Comparison of ENCODE assay signal across 14 cellular contexts in genomic region chr5:1316941-1317340, GRCh38. TPM values are rescaled to one million over a fixed set of nuclear protein-coding genes. Genes with fewer than 3 reads are reported as not detected.
A peak's percentile ranks its signal among the peaks of the same experiment; 100 is the strongest.
DNase-seq lines count a peak whose midpoint lies in the region; ATAC-seq and TF ChIP-seq lines count a peak whose summit lies in the region.
"Had no signal": no experiment of that assay in that cellular context is flagged by ENCODE, and none has a peak within 500 bp of the region (broad histone marks: within the 10 kb centered on the region; RNA-seq: fewer than 3 reads in every experiment).

No MANE protein-coding gene starts in this region.

- no peaks in the 10 kb centered on the region for H3K9me3 Mint-ChIP-seq in dendritic cell treated with granulocyte-macrophage colony-stimulating factor and Interleukin-4, amounts not matched to agents 40 ng/mL and 50 ng/mL, for 4 days

- WGBS in thymus = 69% methylated on average over 3 of the region's 3 CpGs

- peak; percentile 14 for DNase-seq in activated T-cell treated with anti-CD3 and anti-CD28 coated beads, Interleukin-2, amount 50 U/mL, for 1 hour
- DNase-seq in activated T-cell treated with anti-CD3 and anti-CD28 coated beads for 4 hours (no peak), PC-9 (no peak), A673 (ENCODE audit: low spot score) (no peak), HAP-1 (ENCODE audit: low spot score in 2 of 2) (no peak)
- DNase-seq: C1 segment of cervical spinal cord, cortex of kidney, foreskin melanocyte, left ventricle myocardium superior, NCI-H446 treated with DMSO at 0.1 percent for 48 hours had no signal

- H3K27me3 ChIP-seq in PC-9 (ENCODE audit: insufficient read depth, low read depth) (no peaks in the 10 kb centered on the region), thymus (ENCODE audit: control insufficient read depth, insufficient read depth) (no peaks in the 10 kb centered on the region), A673 (replicated peaks; ENCODE audit: insufficient read depth, low read depth, low read length, poor library complexity) (no peaks in the 10 kb centered on the region), HAP-1 (ENCODE audit: low read depth) (no peaks in the 10 kb centered on the region)
- H3K27me3 ChIP-seq: tibial nerve had no signal

- BruUV-seq in PC-9 (replicated peaks; lab: Mats Ljungman, UMichigan) = no TSS peak
- no TSS peak for BruUV-seq in A673 (replicated peaks; lab: Mats Ljungman, UMichigan)

- H2AFZ ChIP-seq in PC-9 = no peak overlapping the region

- peaks cover 53% of the 10 kb centered on the region for H3K36me3 Mint-ChIP-seq in dendritic cell treated with granulocyte-macrophage colony-stimulating factor and Interleukin-4, amounts not matched to agents 40 ng/mL and 50 ng/mL, for 4 days (ENCODE audit: low read depth)

- no peaks in the 10 kb centered on the region for H3K9me2 ChIP-seq in PC-9 (ENCODE audit: insufficient read depth)

- POLR2A ChIA-PET in PC-9 (lab: Charles Lee; ENCODE audit: unreplicated experiment) (no interaction called here), A673 (lab: Charles Lee; ENCODE audit: low non-redundant PET) (no interaction called here)

- H3K4me1 ChIP-seq in PC-9 (replicated peaks; ENCODE audit: insufficient read depth) (peaks cover 40% of the 10 kb centered on the region), thymus (ENCODE audit: control insufficient read depth, insufficient read depth, low read length) (peaks cover 75% of the 10 kb centered on the region), A673 (ENCODE audit: insufficient read depth, low read length, poor library complexity, severe bottlenecking) (no peaks in the 10 kb centered on the region), HAP-1 (peaks cover 3% of the 10 kb centered on the region; the same call in 1 of the 2 replicates)

- CTCF ChIA-PET in PC-9 (lab: Charles Lee) (no interaction called here), A673 (lab: Charles Lee) (no interaction called here)

- H3K36me3 ChIP-seq in PC-9 (ENCODE audit: low read depth) (peaks cover 22% of the 10 kb centered on the region), thymus (ENCODE audit: control insufficient read depth, insufficient read depth) (peaks cover 45% of the 10 kb centered on the region), A673 (ENCODE audit: insufficient read depth, low read length, poor library complexity, severe bottlenecking) (peaks cover 33% of the 10 kb centered on the region), HAP-1 (replicated peaks) (peaks cover 40% of the 10 kb centered on the region)

- H3K27ac ChIP-seq in PC-9 (peak overlapping the region; percentile 21), thymus (ENCODE audit: low read depth) (peak overlapping the region; percentile 99), A673 (ENCODE audit: low read depth, low read length, poor library complexity, severe bottlenecking) (no peak overlapping the region)
- H3K27ac ChIP-seq: tibial nerve had no signal

- H3K27ac Mint-ChIP-seq in dendritic cell treated with granulocyte-macrophage colony-stimulating factor and Interleukin-4, amounts not matched to agents 40 ng/mL and 50 ng/mL, for 4 days = peak overlapping the region; percentile 6

- peaks cover 36% of the 10 kb centered on the region for H3K27me3 Mint-ChIP-seq in dendritic cell treated with granulocyte-macrophage colony-stimulating factor and Interleukin-4, amounts not matched to agents 40 ng/mL and 50 ng/mL, for 4 days

- peak overlapping the region; percentile 70 for H3K4me2 ChIP-seq in PC-9

- in situ Hi-C loops in HAP-1 (cut with MboI; ENCODE audit: low sequenced_read_pairs) = no loop called here

- no peaks in the 10 kb centered on the region for H3K79me2 ChIP-seq in PC-9 (ENCODE audit: low read depth)

- H3K4me3 Mint-ChIP-seq in dendritic cell treated with granulocyte-macrophage colony-stimulating factor and Interleukin-4, amounts not matched to agents 40 ng/mL and 50 ng/mL, for 4 days = no peak overlapping the region

- intact Hi-C loops in PC-9 (cut with micrococcal nuclease; ENCODE audit: unreplicated experiment) (loop anchor here (1.0 kb wide), 1 partner anchor 10 kb away; no protein-coding TSS in a partner anchor), A673 (cut with micrococcal nuclease; ENCODE audit: unreplicated experiment) (no loop called here)
- intact Hi-C loops in dendritic cell treated with granulocyte-macrophage colony-stimulating factor and Interleukin-4, amounts not matched to agents 40 ng/mL and 50 ng/mL, for 4 days (cut with micrococcal nuclease) = no loop called here

- H3K4me1 Mint-ChIP-seq in dendritic cell treated with granulocyte-macrophage colony-stimulating factor and Interleukin-4, amounts not matched to agents 40 ng/mL and 50 ng/mL, for 4 days (ENCODE audit: low read depth) = peaks cover 21% of the 10 kb centered on the region

- no peaks in the 10 kb centered on the region for H3K9me3 ChIP-seq in PC-9 (ENCODE audit: insufficient read depth, low read depth)
- no peaks in the 10 kb centered on the region for H3K9me3 ChIP-seq in thymus (ENCODE audit: control insufficient read depth)
- no peaks in the 10 kb centered on the region for H3K9me3 ChIP-seq in A673 (ENCODE audit: low read depth, low read length, poor library complexity, severe bottlenecking)
- H3K9me3 ChIP-seq in HAP-1 = no peaks in the 10 kb centered on the region
- H3K9me3 ChIP-seq: tibial nerve had no signal

- H3F3A ChIP-seq in PC-9 (ENCODE audit: insufficient read depth, low read depth) = peaks cover 39% of the 10 kb centered on the region

- TF ChIP-seq CTCF in PC-9 (conservative IDR thresholded peaks at IDR 0.05) (no peak), A673 (conservative IDR thresholded peaks at IDR 0.05; ENCODE audit: low read depth, low read length) (no peak)

- H4K20me1 ChIP-seq in PC-9 (ENCODE audit: insufficient read depth) = no peaks in the 10 kb centered on the region

- ATAC-seq in HG02610 (IDR thresholded peaks at IDR 0.05; ENCODE audit: unreplicated experiment) = no peak

- H3K4me3 ChIP-seq in PC-9 = no peak overlapping the region
- peak overlapping the region; percentile 8 for H3K4me3 ChIP-seq in thymus (ENCODE audit: low read length)
- no peak overlapping the region for H3K4me3 ChIP-seq in A673 (ENCODE audit: low read depth, low read length, poor library complexity, severe bottlenecking)
- H3K4me3 ChIP-seq in HAP-1 = no peak overlapping the region
- H3K4me3 ChIP-seq: tibial nerve had no signal

RNA-seq across cellular contexts. Expression of gene TERT, which starts 22.1 kb away (rescaled TPM):
- total RNA-seq in PC-9 (2021) (0.74 and 2.2 TPM in 2 replicates), A673 (2021) (14.2 and 17.1 TPM in 2 replicates)
- polyA plus RNA-seq in thymus = 1.9 TPM
- total RNA-seq: left ventricle myocardium superior, tibial nerve had no signal

RNA-seq across cellular contexts. Expression of gene CLPTM1L, which starts 28.0 kb away (rescaled TPM):
- total RNA-seq in PC-9 (2021) = 260 and 266 TPM in 2 replicates
- 60.7 TPM for polyA plus RNA-seq in thymus
- total RNA-seq in A673 (2021) = 128 and 146 TPM in 2 replicates
